ENCODE assay signal across 8 cellular contexts in the genomic region with DNA sequence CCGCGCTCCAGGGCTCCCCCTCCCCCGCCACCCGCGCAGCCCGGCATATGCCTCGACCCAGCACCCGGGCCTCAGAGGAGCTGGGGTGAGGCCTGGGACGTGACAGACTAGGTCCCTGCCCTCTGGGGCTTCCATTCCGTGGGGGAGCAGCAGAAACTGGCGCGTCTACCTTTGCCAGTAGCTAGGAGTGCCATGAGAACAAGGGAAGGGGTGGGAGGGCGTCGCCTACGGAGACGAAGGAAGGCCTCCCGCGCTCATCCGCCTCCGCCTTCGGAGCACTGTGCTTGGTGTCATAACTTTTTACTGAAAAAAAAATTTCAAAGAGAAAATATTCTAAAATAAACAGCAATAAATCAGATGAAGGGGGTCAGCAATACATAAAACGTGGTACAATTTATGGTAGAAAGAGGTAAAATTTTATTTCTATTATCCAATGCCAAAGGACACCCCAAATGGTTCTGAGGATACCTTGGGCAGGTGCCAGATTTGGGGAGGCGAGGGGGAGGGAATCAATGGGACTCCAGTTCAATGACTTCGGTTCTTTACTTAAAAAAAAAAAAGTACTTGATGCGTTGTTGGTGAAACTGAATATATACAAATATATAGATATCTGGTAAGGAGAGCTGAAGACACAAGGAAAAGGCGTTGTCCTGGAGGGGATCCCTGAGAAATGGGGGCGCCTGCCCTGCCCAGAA. TPM values are rescaled to one million over a fixed set of nuclear protein-coding genes. Genes with fewer than 3 reads are reported as not detected.
DNase-seq lines count a peak whose midpoint lies in the region; ATAC-seq and TF ChIP-seq lines count a peak whose summit lies in the region.

No MANE protein-coding gene starts in this region.

- peak overlapping the region; percentile 99 for H2AFZ ChIP-seq in MM.1S (ENCODE audit: low read length)

- H3K27ac ChIP-seq in BLaER1 (peak overlapping the region; percentile 93), MM.1S (ENCODE audit: low read length) (peak overlapping the region; percentile 88; the same call in 1 of the 2 replicates), breast epithelium (peak overlapping the region; percentile 84 to 92)

- no peak for TF ChIP-seq CTCF in MM.1S (IDR thresholded peaks at IDR 0.05; ENCODE audit: low read length)
- TF ChIP-seq CTCF in breast epithelium (IDR thresholded peaks at IDR 0.05), result no peak
- no peak for TF ChIP-seq CTCF in type B pancreatic cell (conservative IDR thresholded peaks at IDR 0.05)
- no peak for TF ChIP-seq CTCF in GM13977 (IDR thresholded peaks at IDR 0.05; ENCODE audit: extremely low read depth, insufficient read depth, missing control alignments)

- H3K4me3 Mint-ChIP-seq in memory B cell (peak overlapping the region; percentile 88), type B pancreatic cell (peak overlapping the region; percentile 67)

- H3F3A ChIP-seq in MM.1S (ENCODE audit: insufficient read depth, low read length), result peaks cover 9% of the 10 kb centered on the region; the same call in 1 of the 2 replicates

- H3K27ac Mint-ChIP-seq in memory B cell, result no peak overlapping the region
- peak overlapping the region; percentile 51 for H3K27ac Mint-ChIP-seq in type B pancreatic cell

- peaks cover 3% of the 10 kb centered on the region for H3K9me3 Mint-ChIP-seq in memory B cell
- H3K9me3 Mint-ChIP-seq in type B pancreatic cell, result no peaks in the 10 kb centered on the region

- intact Hi-C loops in breast epithelium (cut with DNase I; ENCODE audit: low total_unique reads), result loop anchor here (10.0 kb wide), 1 partner anchor 183 kb away; no protein-coding TSS in a partner anchor

- no peaks in the 10 kb centered on the region for H4K20me1 ChIP-seq in BLaER1
- H4K20me1 ChIP-seq in MM.1S (ENCODE audit: insufficient read depth, low read length), result no peaks in the 10 kb centered on the region

- DNase-seq in MM.1S (no peak), breast epithelium (ENCODE audit: low spot score in 2 of 2) (no peak), memory B cell (ENCODE audit: low spot score in 2 of 2) (no peak), type B pancreatic cell (ENCODE audit: extremely low spot score, unreplicated experiment) (no peak), NCI-H2081 (lab: John Stamatoyannopoulos, UW) (no peak), GM13977 (ENCODE audit: low spot score) (no peak), CD1c-positive myeloid dendritic cell (ENCODE audit: extremely low spot score) (no peak)

- H3K27me3 ChIP-seq in BLaER1 (no peaks in the 10 kb centered on the region), MM.1S (replicated peaks; ENCODE audit: insufficient read depth, low read length) (no peaks in the 10 kb centered on the region), breast epithelium (no peaks in the 10 kb centered on the region)

- H3K4me3 ChIP-seq in BLaER1 (peak overlapping the region; percentile 82), MM.1S (ENCODE audit: low read length) (peak overlapping the region; percentile 92), breast epithelium (peak overlapping the region; percentile 52 to 77 (median 69))

- in situ Hi-C loops in GM13977 (cut with MboI; ENCODE audit: low pct_unique_long_range_greater_than_20kb, low sequenced_read_pairs, unreplicated experiment), result no loop called here

- H3K4me1 Mint-ChIP-seq in memory B cell (peaks cover 6% of the 10 kb centered on the region), type B pancreatic cell (ENCODE audit: unreplicated experiment) (peaks cover 14% of the 10 kb centered on the region)

- H3K4me1 ChIP-seq in BLaER1, result peaks cover 34% of the 10 kb centered on the region
- H3K4me1 ChIP-seq in MM.1S (ENCODE audit: low read length), result peaks cover 4% of the 10 kb centered on the region; the same call in 1 of the 2 replicates
- no peaks in the 10 kb centered on the region for H3K4me1 ChIP-seq in breast epithelium

- H3K36me3 Mint-ChIP-seq in memory B cell, result no peaks in the 10 kb centered on the region
- no peaks in the 10 kb centered on the region for H3K36me3 Mint-ChIP-seq in type B pancreatic cell

- TF ChIP-seq POLR2A in breast epithelium (IDR thresholded peaks at IDR 0.05), result no peak

- ATAC-seq in memory B cell (ENCODE audit: low read depth), result no peak

- H3K9ac ChIP-seq in BLaER1 (peak overlapping the region; percentile 88), MM.1S (ENCODE audit: low read length) (peak overlapping the region; percentile 92)

- H3K9me3 ChIP-seq in BLaER1, result peaks cover 10% of the 10 kb centered on the region
- no peaks in the 10 kb centered on the region for H3K9me3 ChIP-seq in MM.1S (replicated peaks; ENCODE audit: insufficient read depth, low read length)
- no peaks in the 10 kb centered on the region for H3K9me3 ChIP-seq in breast epithelium

- H3K4me2 ChIP-seq in BLaER1 (peak overlapping the region; percentile 99), MM.1S (ENCODE audit: low read depth, low read length) (peak overlapping the region; percentile 99)

- no peaks in the 10 kb centered on the region for H3K79me2 ChIP-seq in MM.1S (ENCODE audit: low read length)

- H3K9me2 ChIP-seq in MM.1S (replicated peaks; ENCODE audit: insufficient read depth, low read length), result no peaks in the 10 kb centered on the region

- peaks cover 2% of the 10 kb centered on the region for H3K27me3 Mint-ChIP-seq in memory B cell
- peaks cover 51% of the 10 kb centered on the region for H3K27me3 Mint-ChIP-seq in type B pancreatic cell

- H3K36me3 ChIP-seq in BLaER1, result no peaks in the 10 kb centered on the region
- H3K36me3 ChIP-seq in MM.1S (replicated peaks; ENCODE audit: insufficient read depth, low read length), result no peaks in the 10 kb centered on the region
- H3K36me3 ChIP-seq in breast epithelium, result no peaks in the 10 kb centered on the region

RNA-seq across cellular contexts. Expression of gene GRID1, which starts 35.1 kb away (rescaled TPM):
- 1 to 10 TPM; 2.3 to 8.5 (median 5.9) TPM for total RNA-seq in breast epithelium
- 2.4 and 9.2 TPM in 2 replicates for total RNA-seq in type B pancreatic cell (ENCODE audit: low replicate concordance)
